10 cellular contexts compared by ENCODE assay signal in the genomic region with DNA sequence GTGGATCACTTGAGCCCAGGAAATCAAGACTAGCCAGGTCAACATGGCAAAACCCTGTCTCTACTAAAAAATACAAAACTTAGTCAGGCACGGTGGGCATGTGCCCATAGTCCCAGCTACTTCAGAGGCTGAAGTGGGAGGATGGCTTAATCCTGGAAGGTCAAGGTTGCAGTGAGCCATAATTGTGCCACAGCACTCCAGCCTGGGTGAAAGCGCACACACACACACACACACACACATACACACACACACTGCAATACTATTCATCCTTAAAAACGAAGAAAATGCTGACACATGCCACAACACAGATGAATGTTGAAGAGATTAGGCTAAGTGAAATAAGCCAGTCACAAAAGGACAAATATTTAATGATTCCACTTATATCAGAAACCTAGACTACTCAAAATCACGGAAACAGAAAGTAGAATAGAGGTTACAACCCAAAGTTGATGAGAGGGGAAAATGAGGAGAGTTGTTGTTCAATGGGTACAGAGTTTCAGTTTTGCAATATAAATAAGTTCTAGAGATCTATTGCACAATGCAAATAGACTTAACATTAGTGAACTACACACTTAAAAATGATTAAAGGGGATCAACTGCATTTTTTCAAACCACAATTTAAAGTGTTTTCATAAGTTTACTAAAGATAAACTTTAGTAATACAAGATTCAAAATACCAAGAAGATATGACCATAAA.
DNase-seq lines count a peak whose midpoint lies in the region; ATAC-seq and TF ChIP-seq lines count a peak whose summit lies in the region.
"Had no signal": no experiment of that assay in that cellular context is flagged by ENCODE, and none has a peak within 500 bp of the region (broad histone marks: within the 10 kb centered on the region; RNA-seq: fewer than 3 reads in every experiment).

No MANE protein-coding gene starts in this region.

- peaks cover 48% of the 10 kb centered on the region for H3K36me3 Mint-ChIP-seq in endodermal cell (ENCODE audit: low read depth)

- H3K27me3 ChIP-seq in adipocyte (replicated peaks; ENCODE audit: control insufficient read depth, insufficient read depth, low read length) (no peaks in the 10 kb centered on the region), lung (ENCODE audit: control insufficient read depth, insufficient read depth) (no peaks in the 10 kb centered on the region), endodermal cell (ENCODE audit: control insufficient read depth, insufficient read depth, low read length, poor library complexity, severe bottlenecking) (no peaks in the 10 kb centered on the region), testis (no peaks in the 10 kb centered on the region)
- H3K27me3 ChIP-seq: neural progenitor cell had no signal

- H3K27me3 Mint-ChIP-seq in endodermal cell (ENCODE audit: insufficient read depth) = no peaks in the 10 kb centered on the region

- intact Hi-C loops in testis (cut with DNase I; ENCODE audit: low total_unique reads) = no loop called here

- TF ChIP-seq POLR2A in testis (IDR thresholded peaks at IDR 0.05) = no peak

- no peak overlapping the region for H3K4me3 Mint-ChIP-seq in endodermal cell
- H3K4me3 Mint-ChIP-seq: neural progenitor cell had no signal

- peaks cover 8% of the 10 kb centered on the region for H3K4me1 Mint-ChIP-seq in endodermal cell
- H3K4me1 Mint-ChIP-seq: neural progenitor cell had no signal

- TF ChIP-seq CTCF in AG09319 (IDR thresholded peaks at IDR 0.05; ENCODE audit: low read depth, low read length) (no peak), lung (IDR thresholded peaks at IDR 0.05; ENCODE audit: control extremely low read depth, extremely low read depth) (no peak), endodermal cell (conservative IDR thresholded peaks at IDR 0.05) (no peak), testis (IDR thresholded peaks at IDR 0.05) (no peak)

- peaks cover 10% of the 10 kb centered on the region for H3K9me3 Mint-ChIP-seq in endodermal cell

- H3K9ac ChIP-seq in adipocyte (ENCODE audit: low read length) (peak overlapping the region; percentile 76), endodermal cell (ENCODE audit: extremely low read depth, low read length, poor library complexity, severe bottlenecking) (no peak overlapping the region)
- H3K9ac ChIP-seq: neural progenitor cell had no signal

- H3K36me3 ChIP-seq in adipocyte (ENCODE audit: control insufficient read depth, insufficient read depth, low read length, severe bottlenecking) = peaks cover 19% of the 10 kb centered on the region
- H3K36me3 ChIP-seq in lung (ENCODE audit: control insufficient read depth in 2 of 2, insufficient read depth in 2 of 2, low read length in 2 of 2) = peaks cover 7 to 18% of the 10 kb centered on the region in 2 donors
- H3K36me3 ChIP-seq in endodermal cell (ENCODE audit: control insufficient read depth, insufficient read depth, low read length) = peaks cover 38% of the 10 kb centered on the region
- H3K36me3 ChIP-seq in testis (ENCODE audit: low read depth, missing control alignments) = no peaks in the 10 kb centered on the region

- DNase-seq in AG09319 (ENCODE audit: extremely low read depth, low read depth) = peak; percentile 25
- peak; percentile 65 for DNase-seq in adipocyte (ENCODE audit: low read depth)
- DNase-seq in lung (ENCODE audit: low spot score) = peak; percentile 52
- no peak for DNase-seq in endodermal cell
- DNase-seq in testis = no peak
- DNase-seq in kidney tubule cell (ENCODE audit: low spot score) = no peak
- no peak for DNase-seq in NCI-H1436 treated with DMSO at 0.1 percent for 48 hours (lab: John Stamatoyannopoulos, UW)
- DNase-seq: NCI-H69 had no signal

- H3K4me1 ChIP-seq in adipocyte (ENCODE audit: control insufficient read depth, insufficient read depth, low read length) (peaks cover 27% of the 10 kb centered on the region), lung (ENCODE audit: control insufficient read depth in 2 of 2, insufficient read depth in 2 of 2, low read length in 2 of 2) (no peaks in the 10 kb centered on the region), endodermal cell (ENCODE audit: control insufficient read depth, insufficient read depth, low read length) (peaks cover 7% of the 10 kb centered on the region), testis (no peaks in the 10 kb centered on the region)
- H3K4me1 ChIP-seq: neural progenitor cell had no signal

- 43 to 69% methylated on average over 4 of the region's 4 CpGs for WGBS in lung, 2 donors
- WGBS in endodermal cell (ENCODE audit: insufficient coverage in 1 of 2, insufficient read length in 1 of 2), 2 experiments = 98% methylated on average over 4 of the region's 4 CpGs; no CpG with 5 or more reads in 1 of the 2 experiments
- WGBS in testis, 2 donors = 49 to 61% methylated on average over 4 of the region's 4 CpGs

- ATAC-seq in GM18868 (IDR thresholded peaks at IDR 0.05; ENCODE audit: unreplicated experiment) = peak; percentile 45
- ATAC-seq in lung (ENCODE audit: insufficient read depth, low FRiP score) = peak; percentile 55

- peak overlapping the region; percentile 76 for H3K4me3 ChIP-seq in adipocyte (ENCODE audit: low read length)
- H3K4me3 ChIP-seq in lung = no peak overlapping the region
- no peak overlapping the region for H3K4me3 ChIP-seq in endodermal cell (ENCODE audit: low read length)
- no peak overlapping the region for H3K4me3 ChIP-seq in testis
- H3K4me3 ChIP-seq: neural progenitor cell had no signal

- H3K27ac Mint-ChIP-seq in endodermal cell = no peak overlapping the region
- H3K27ac Mint-ChIP-seq: neural progenitor cell had no signal

- peak overlapping the region in 1 of 2 donors; percentile 6 for H3K27ac ChIP-seq in lung (ENCODE audit: low read depth in 1 of 2, low read length in 1 of 2)
- no peak overlapping the region for H3K27ac ChIP-seq in endodermal cell (ENCODE audit: low read depth, low read length)
- no peak overlapping the region for H3K27ac ChIP-seq in testis
- H3K27ac ChIP-seq: neural progenitor cell had no signal

- H3K9me3 ChIP-seq in adipocyte (ENCODE audit: control insufficient read depth, low read length) (peaks cover 15% of the 10 kb centered on the region), lung (ENCODE audit: control insufficient read depth in 2 of 2, insufficient read depth in 1 of 2, low read length in 1 of 2) (peaks cover 5 to 9% of the 10 kb centered on the region in 2 donors), endodermal cell (ENCODE audit: control insufficient read depth, low read length) (peaks cover 23% of the 10 kb centered on the region), testis (no peaks in the 10 kb centered on the region)

Comparison
In these comparisons a context has a peak if more than half of its experiments do, and no peak if none do; other contexts are left out.
1. DNase-seq: peak in AG09319 (single experiment), adipocyte (single experiment) and lung (single experiment); none in endodermal cell (single experiment), testis (single experiment), kidney tubule cell (single experiment) and NCI-H1436 treated with DMSO at 0.1 percent for 48 hours (single experiment).